Comparison of ENCODE assay signal across 2 cellular contexts in the genomic region with DNA sequence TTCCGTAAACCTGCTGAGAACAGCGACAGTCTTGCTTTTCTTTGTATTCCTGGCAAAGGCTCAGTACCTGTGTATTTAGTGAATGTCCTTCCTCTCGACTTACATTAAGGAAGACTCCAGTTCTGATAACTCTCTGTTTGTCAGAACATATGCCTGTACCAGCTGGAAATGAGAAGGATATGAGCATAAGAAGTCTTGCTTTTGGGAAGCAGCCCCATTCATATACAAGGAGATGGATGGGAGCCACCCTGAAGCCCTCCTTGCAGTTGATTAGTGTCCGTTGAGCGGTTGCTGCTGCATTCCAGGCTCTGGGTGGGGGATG.
TF ChIP-seq lines count a peak whose summit lies in the region.

No MANE protein-coding gene starts in this region.

TF ChIP-seq in IMR-90, 13 proteins besides CTCF, POLR2A, EP300 and RAD21:
- TF ChIP-seq BHLHE40 (IDR thresholded peaks at IDR 0.05; ENCODE audit: low read depth, low read length): no peak
- no peak for TF ChIP-seq CEBPB (IDR thresholded peaks at IDR 0.05; ENCODE audit: low read depth, low read length)
- TF ChIP-seq MAZ (IDR thresholded peaks at IDR 0.05; ENCODE audit: borderline replicate concordance, low read depth, low read length): no peak
- no peak for TF ChIP-seq RCOR1 (IDR thresholded peaks at IDR 0.05; ENCODE audit: insufficient replicate concordance, low read length)
- no peak for TF ChIP-seq MAFK (IDR thresholded peaks at IDR 0.05; ENCODE audit: low read depth, low read length)
- no peak for TF ChIP-seq FOS (IDR thresholded peaks at IDR 0.05; ENCODE audit: low read depth, low read length)
- TF ChIP-seq, protein P1, sequence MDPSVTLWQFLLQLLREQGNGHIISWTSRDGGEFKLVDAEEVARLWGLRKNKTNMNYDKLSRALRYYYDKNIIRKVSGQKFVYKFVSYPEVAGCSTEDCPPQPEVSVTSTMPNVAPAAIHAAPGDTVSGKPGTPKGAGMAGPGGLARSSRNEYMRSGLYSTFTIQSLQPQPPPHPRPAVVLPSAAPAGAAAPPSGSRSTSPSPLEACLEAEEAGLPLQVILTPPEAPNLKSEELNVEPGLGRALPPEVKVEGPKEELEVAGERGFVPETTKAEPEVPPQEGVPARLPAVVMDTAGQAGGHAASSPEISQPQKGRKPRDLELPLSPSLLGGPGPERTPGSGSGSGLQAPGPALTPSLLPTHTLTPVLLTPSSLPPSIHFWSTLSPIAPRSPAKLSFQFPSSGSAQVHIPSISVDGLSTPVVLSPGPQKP (IDR thresholded peaks at IDR 0.05; ENCODE audit: borderline replicate concordance, low read depth, low read length): no peak
- no peak for TF ChIP-seq SMC3 (IDR thresholded peaks at IDR 0.05; ENCODE audit: low read depth, low read length)
- TF ChIP-seq, protein P2, sequence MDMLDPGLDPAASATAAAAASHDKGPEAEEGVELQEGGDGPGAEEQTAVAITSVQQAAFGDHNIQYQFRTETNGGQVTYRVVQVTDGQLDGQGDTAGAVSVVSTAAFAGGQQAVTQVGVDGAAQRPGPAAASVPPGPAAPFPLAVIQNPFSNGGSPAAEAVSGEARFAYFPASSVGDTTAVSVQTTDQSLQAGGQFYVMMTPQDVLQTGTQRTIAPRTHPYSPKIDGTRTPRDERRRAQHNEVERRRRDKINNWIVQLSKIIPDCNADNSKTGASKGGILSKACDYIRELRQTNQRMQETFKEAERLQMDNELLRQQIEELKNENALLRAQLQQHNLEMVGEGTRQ (IDR thresholded peaks at IDR 0.05; ENCODE audit: low read depth, low read length): no peak
- TF ChIP-seq RFX5 (IDR thresholded peaks at IDR 0.05; ENCODE audit: low read depth, low read length): no peak
- TF ChIP-seq MXI1 (IDR thresholded peaks at IDR 0.05; ENCODE audit: borderline replicate concordance, low read depth, low read length): no peak
- TF ChIP-seq NFE2L2 (IDR thresholded peaks at IDR 0.05; ENCODE audit: low read depth, low read length): no peak
- no peak for TF ChIP-seq CHD1 (IDR thresholded peaks at IDR 0.05; ENCODE audit: low read depth, low read length)

TF ChIP-seq in H1, 55 proteins besides CTCF, POLR2A, EP300 and RAD21:
- TF ChIP-seq CTBP2 (IDR thresholded peaks at IDR 0.05; ENCODE audit: borderline replicate concordance, insufficient read depth, insufficient read length, low read length) (no peak), ASH2L (IDR thresholded peaks at IDR 0.05; ENCODE audit: low read length) (peak; percentile 73), NRF1 (IDR thresholded peaks at IDR 0.05; ENCODE audit: low read depth, low read length) (no peak), SIN3A (conservative IDR thresholded peaks at IDR 0.05 in 1 of 2, IDR thresholded peaks at IDR 0.05 in 1 of 2; ENCODE audit: low read depth in 1 of 2, low read length in 2 of 2) (no peak), CBX8 (IDR thresholded peaks at IDR 0.05; ENCODE audit: borderline replicate concordance, low read depth, low read length) (no peak), SRF (IDR thresholded peaks at IDR 0.05; ENCODE audit: low read depth, low read length) (no peak), RBBP5 (IDR thresholded peaks at IDR 0.05; ENCODE audit: borderline replicate concordance, low read depth, low read length) (0 out of 2 replicates have a peak, but pooled peaks have one; percentile 24), JUND (IDR thresholded peaks at IDR 0.05; ENCODE audit: low read length) (no peak), TEAD4 (IDR thresholded peaks at IDR 0.05; ENCODE audit: low read depth, low read length) (peak; percentile 95)
TF ChIP-seq in H1: peak in this region for 3.
